Comparison of ENCODE assay signal across 11 cellular contexts in the genomic region with DNA sequence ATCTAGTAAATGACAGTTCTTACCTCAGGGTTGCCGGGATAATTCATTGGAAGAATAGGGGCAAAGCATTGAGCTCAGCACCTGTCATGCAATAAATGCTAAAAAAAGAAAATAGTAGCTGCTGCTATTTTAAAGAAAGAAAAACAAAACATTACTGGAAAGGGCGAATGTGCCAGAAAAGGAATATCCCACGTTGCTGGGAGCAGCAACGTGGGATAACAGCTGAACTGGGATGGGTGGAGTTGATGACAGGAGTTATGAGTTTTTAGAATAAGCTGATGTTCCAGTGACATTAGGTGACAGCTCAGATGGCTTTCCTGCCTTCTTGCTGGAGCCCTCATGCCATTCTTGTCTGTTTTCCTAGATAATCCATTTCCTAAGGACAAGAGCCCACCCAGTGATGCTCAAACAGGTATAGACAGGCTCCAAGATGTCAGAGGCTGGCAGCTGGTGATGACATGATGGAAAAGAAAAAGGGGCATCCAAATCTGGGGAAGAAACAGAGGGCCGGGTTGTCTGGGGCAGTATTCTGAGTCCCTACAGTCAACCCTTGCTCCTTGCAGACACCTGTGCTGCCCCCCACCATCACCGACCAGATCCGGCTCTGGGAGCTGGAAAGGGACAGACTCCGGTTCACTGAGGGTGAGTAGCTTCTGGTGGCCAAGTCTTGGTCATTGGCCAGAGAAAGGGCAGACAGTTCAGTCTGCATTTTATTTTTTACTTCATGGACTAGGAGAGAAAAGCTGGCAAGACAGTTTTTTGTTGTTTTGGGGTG. TPM values are rescaled to one million over a fixed set of nuclear protein-coding genes. Genes with fewer than 3 reads are reported as not detected.
A peak's percentile ranks its signal among the peaks of the same experiment; 100 is the strongest.
DNase-seq lines count a peak whose midpoint lies in the region; ATAC-seq and TF ChIP-seq lines count a peak whose summit lies in the region.
"Had no signal": no experiment of that assay in that cellular context is flagged by ENCODE, and none has a peak within 500 bp of the region (broad histone marks: within the 10 kb centered on the region; RNA-seq: fewer than 3 reads in every experiment).

No MANE protein-coding gene starts in this region.

- TF ChIP-seq POLR2A in suprapubic skin (IDR thresholded peaks at IDR 0.05), result no peak

- no peak overlapping the region for H3K9ac ChIP-seq in iPS-20b (ENCODE audit: low read depth, low read length)

- H3K27me3 ChIP-seq in iPS-20b (ENCODE audit: insufficient read depth, low read length) (no peaks in the 10 kb centered on the region), suprapubic skin (no peaks in the 10 kb centered on the region)

- no peak overlapping the region for H3K27ac ChIP-seq in iPS-20b (ENCODE audit: low read length)
- peak overlapping the region in 15 of 21 experiments; percentile 67 to 94 (median 89) for H3K27ac ChIP-seq in skin epidermis
- H3K27ac ChIP-seq in suprapubic skin, result no peak overlapping the region

- H3K9me3 Mint-ChIP-seq in HFFc6, result no peaks in the 10 kb centered on the region
- H3K9me3 Mint-ChIP-seq in activated T-helper 1 cell treated with anti-CD3 and anti-CD28 coated beads, Interleukin-12 subunit alpha, Interleukin-12 subunit beta, Interleukin-2, Interleukin-4 antibody, amounts not matched to agents 30 ng/mL and 10 ng/mL and 1 ng/mL, durations not matched to agents 14 hours and 24 hours and 36 hours, result no peaks in the 10 kb centered on the region

- 72% methylated on average over 8 of the region's 8 CpGs for WGBS in suprapubic skin

- no peaks in the 10 kb centered on the region for H3K27me3 Mint-ChIP-seq in HFFc6 (ENCODE audit: insufficient read depth)
- H3K27me3 Mint-ChIP-seq in activated T-helper 1 cell treated with anti-CD3 and anti-CD28 coated beads, Interleukin-12 subunit alpha, Interleukin-12 subunit beta, Interleukin-2, Interleukin-4 antibody, amounts not matched to agents 30 ng/mL and 10 ng/mL and 1 ng/mL, durations not matched to agents 14 hours and 24 hours and 36 hours (ENCODE audit: insufficient read depth), result no peaks in the 10 kb centered on the region

- ATAC-seq in HG03039 (IDR thresholded peaks at IDR 0.05; ENCODE audit: unreplicated experiment), result no peak

- TF ChIP-seq CTCF in HFFc6 (IDR thresholded peaks at IDR 0.05) (no peak), suprapubic skin (IDR thresholded peaks at IDR 0.05) (no peak)

- intact Hi-C loops in activated T-helper 1 cell treated with anti-CD3 and anti-CD28 coated beads, Interleukin-12 subunit alpha, Interleukin-12 subunit beta, Interleukin-2, Interleukin-4 antibody, amounts not matched to agents 30 ng/mL and 10 ng/mL and 1 ng/mL, durations not matched to agents 14 hours and 24 hours and 36 hours (cut with micrococcal nuclease), result no loop called here

- TF ChIP-seq EP300 in suprapubic skin (IDR thresholded peaks at IDR 0.05), result no peak

- peaks cover 11% of the 10 kb centered on the region for H3K36me3 Mint-ChIP-seq in HFFc6 (ENCODE audit: low read depth)
- peaks cover 43% of the 10 kb centered on the region for H3K36me3 Mint-ChIP-seq in activated T-helper 1 cell treated with anti-CD3 and anti-CD28 coated beads, Interleukin-12 subunit alpha, Interleukin-12 subunit beta, Interleukin-2, Interleukin-4 antibody, amounts not matched to agents 30 ng/mL and 10 ng/mL and 1 ng/mL, durations not matched to agents 14 hours and 24 hours and 36 hours (ENCODE audit: low read depth)

- H3K4me3 ChIP-seq in iPS-20b (ENCODE audit: low read length) (peak overlapping the region; percentile 88; the same call in 1 of the 2 replicates), skin epidermis (peak overlapping the region in 1 of 7 experiments; percentile 74), suprapubic skin (no peak overlapping the region)

- H3K27ac Mint-ChIP-seq in HFFc6, result peak overlapping the region; percentile 88; the same call in 1 of the 2 replicates
- H3K27ac Mint-ChIP-seq in activated T-helper 1 cell treated with anti-CD3 and anti-CD28 coated beads, Interleukin-12 subunit alpha, Interleukin-12 subunit beta, Interleukin-2, Interleukin-4 antibody, amounts not matched to agents 30 ng/mL and 10 ng/mL and 1 ng/mL, durations not matched to agents 14 hours and 24 hours and 36 hours, result no peak overlapping the region

- H3K4me1 ChIP-seq in iPS-20b (ENCODE audit: insufficient read depth, low read length) (peaks cover 16% of the 10 kb centered on the region; the same call in 1 of the 2 replicates), suprapubic skin (peaks cover 36% of the 10 kb centered on the region)

- peaks cover 38% of the 10 kb centered on the region for H3K4me1 Mint-ChIP-seq in HFFc6 (ENCODE audit: low read depth)
- H3K4me1 Mint-ChIP-seq in activated T-helper 1 cell treated with anti-CD3 and anti-CD28 coated beads, Interleukin-12 subunit alpha, Interleukin-12 subunit beta, Interleukin-2, Interleukin-4 antibody, amounts not matched to agents 30 ng/mL and 10 ng/mL and 1 ng/mL, durations not matched to agents 14 hours and 24 hours and 36 hours (ENCODE audit: low read depth), result peaks cover 50% of the 10 kb centered on the region

- no peaks in the 10 kb centered on the region for H3K9me3 ChIP-seq in iPS-20b (ENCODE audit: insufficient read depth, low read depth, low read length)
- H3K9me3 ChIP-seq in suprapubic skin, result no peaks in the 10 kb centered on the region

- peak overlapping the region; percentile 87 for H3K4me3 Mint-ChIP-seq in HFFc6
- peak overlapping the region; percentile 94 for H3K4me3 Mint-ChIP-seq in activated T-helper 1 cell treated with anti-CD3 and anti-CD28 coated beads, Interleukin-12 subunit alpha, Interleukin-12 subunit beta, Interleukin-2, Interleukin-4 antibody, amounts not matched to agents 30 ng/mL and 10 ng/mL and 1 ng/mL, durations not matched to agents 14 hours and 24 hours and 36 hours

- no peak for DNase-seq in HFFc6
- DNase-seq in activated T-helper 1 cell treated with anti-CD3 and anti-CD28 coated beads, Interleukin-12 subunit alpha, Interleukin-12 subunit beta, Interleukin-2, Interleukin-4 antibody, amounts not matched to agents 30 ng/mL and 10 ng/mL and 1 ng/mL, durations not matched to agents 14 hours and 24 hours and 36 hours (ENCODE audit: low spot score), result no peak
- DNase-seq in suprapubic skin (ENCODE audit: low spot score in 2 of 2), result no peak
- no peak for DNase-seq in UCSD-AML1 (lab: John Stamatoyannopoulos, UW; ENCODE audit: unreplicated experiment)
- DNase-seq in pons (ENCODE audit: low spot score), result no peak
- DNase-seq: NCI-H2171 treated with DMSO at 0.1 percent for 48 hours had no signal

- H3K36me3 ChIP-seq in iPS-20b (ENCODE audit: insufficient read depth, low read depth, low read length), result peaks cover 64% of the 10 kb centered on the region
- peaks cover 41% of the 10 kb centered on the region for H3K36me3 ChIP-seq in suprapubic skin

RNA-seq across cellular contexts. Expression of gene VARS2, which starts 1.1 kb away (rescaled TPM):
- total RNA-seq in HFFc6 (2021; fragmentation: NEBNext Ultra II Directional; extraction: Animal tissue kit (Norgen Biotek cat#: 25700)), result 10 to 100 TPM; 15.3 to 18.4 (median 16.9) TPM
- total RNA-seq in activated T-helper 1 cell treated with anti-CD3 and anti-CD28 coated beads, Interleukin-12 subunit alpha, Interleukin-12 subunit beta, Interleukin-2, Interleukin-4 antibody, amounts not matched to agents 30 ng/mL and 10 ng/mL and 1 ng/mL, durations not matched to agents 14 hours and 24 hours and 36 hours, result 74.0 and 76.0 TPM in 2 replicates
- total RNA-seq in suprapubic skin, result 10 to 100 TPM; 12.6 to 22.0 (median 19.2) TPM

RNA-seq across cellular contexts. Expression of gene GTF2H4, which starts 4.9 kb away (rescaled TPM):
- total RNA-seq in HFFc6 (2021; fragmentation: NEBNext Ultra II Directional; extraction: Animal tissue kit (Norgen Biotek cat#: 25700)), result 10 to 100 TPM; 23.9 to 27.1 (median 26.5) TPM
- total RNA-seq in activated T-helper 1 cell treated with anti-CD3 and anti-CD28 coated beads, Interleukin-12 subunit alpha, Interleukin-12 subunit beta, Interleukin-2, Interleukin-4 antibody, amounts not matched to agents 30 ng/mL and 10 ng/mL and 1 ng/mL, durations not matched to agents 14 hours and 24 hours and 36 hours, result 65.3 and 71.3 TPM in 2 replicates
- total RNA-seq in suprapubic skin, result 10 to 100 TPM; 10.5 to 33.5 (median 11.3) TPM

RNA-seq across cellular contexts. Expression of gene SFTA2, which starts 19.0 kb away (rescaled TPM):
- total RNA-seq in HFFc6 (2021; fragmentation: NEBNext Ultra II Directional; extraction: Animal tissue kit (Norgen Biotek cat#: 25700)), result not detected
- not detected in 2 replicates for total RNA-seq in activated T-helper 1 cell treated with anti-CD3 and anti-CD28 coated beads, Interleukin-12 subunit alpha, Interleukin-12 subunit beta, Interleukin-2, Interleukin-4 antibody, amounts not matched to agents 30 ng/mL and 10 ng/mL and 1 ng/mL, durations not matched to agents 14 hours and 24 hours and 36 hours
- total RNA-seq in suprapubic skin, result not detected
- total RNA-seq: frontal cortex, pulmonary artery endothelial cell had no signal

RNA-seq across cellular contexts. Expression of gene MUCL3, which starts 27.8 kb away (rescaled TPM):
- not detected for total RNA-seq in HFFc6 (2021; fragmentation: NEBNext Ultra II Directional; extraction: Animal tissue kit (Norgen Biotek cat#: 25700))
- not detected in 2 replicates for total RNA-seq in activated T-helper 1 cell treated with anti-CD3 and anti-CD28 coated beads, Interleukin-12 subunit alpha, Interleukin-12 subunit beta, Interleukin-2, Interleukin-4 antibody, amounts not matched to agents 30 ng/mL and 10 ng/mL and 1 ng/mL, durations not matched to agents 14 hours and 24 hours and 36 hours
- total RNA-seq in suprapubic skin, result not detected
- total RNA-seq: frontal cortex, pulmonary artery endothelial cell had no signal

RNA-seq across cellular contexts. Expression of gene DDR1, which starts 28.6 kb away (rescaled TPM):
- total RNA-seq in HFFc6 (2021; fragmentation: NEBNext Ultra II Directional; extraction: Animal tissue kit (Norgen Biotek cat#: 25700)), result 10 to 100 TPM; 28.0 to 42.5 (median 31.6) TPM
- total RNA-seq in activated T-helper 1 cell treated with anti-CD3 and anti-CD28 coated beads, Interleukin-12 subunit alpha, Interleukin-12 subunit beta, Interleukin-2, Interleukin-4 antibody, amounts not matched to agents 30 ng/mL and 10 ng/mL and 1 ng/mL, durations not matched to agents 14 hours and 24 hours and 36 hours, result 21.4 and 24.8 TPM in 2 replicates
- 100 to 1,000 TPM; 161 to 210 (median 188) TPM for total RNA-seq in suprapubic skin

Comparison
In these comparisons a context has a peak if more than half of its experiments do, and no peak if none do; other contexts are left out.
1. H3K27ac ChIP-seq: peak in skin epidermis (15 of 21); none in iPS-20b (single experiment) and suprapubic skin (single experiment).